ENCODE assay signal across 13 cellular contexts in genomic region chrX:151789179-151789800, GRCh38. TPM values are rescaled to one million over a fixed set of nuclear protein-coding genes. Genes with fewer than 3 reads are reported as not detected.
A peak's percentile ranks its signal among the peaks of the same experiment; 100 is the strongest.
DNase-seq lines count a peak whose midpoint lies in the region; ATAC-seq, FAIRE-seq and TF ChIP-seq lines count a peak whose summit lies in the region.
"Had no signal": no experiment of that assay in that cellular context is flagged by ENCODE, and none has a peak within 500 bp of the region (broad histone marks: within the 10 kb centered on the region; RNA-seq: fewer than 3 reads in every experiment).

No MANE protein-coding gene starts in this region.

- POLR2A ChIA-PET in CD4-positive, alpha-beta T cell (lab: Charles Lee), result no interaction called here

- peak overlapping the region; percentile 23 for H3K4me3 ChIP-seq in astrocyte (ENCODE audit: insufficient read depth, low read depth, low read length)
- no peak overlapping the region for H3K4me3 ChIP-seq in upper lobe of left lung
- H3K4me3 ChIP-seq in mesenchymal stem cell (ENCODE audit: insufficient read depth in 1 of 2, low read depth in 1 of 2, low read length in 2 of 2), result no peak overlapping the region

- H3K4me1 ChIP-seq in astrocyte (ENCODE audit: insufficient read depth, low read length) (peaks cover 16% of the 10 kb centered on the region), upper lobe of left lung (no peaks in the 10 kb centered on the region), mesenchymal stem cell (ENCODE audit: control insufficient read depth, insufficient read depth, low read depth, low read length) (no peaks in the 10 kb centered on the region)

- H3K27ac ChIP-seq in astrocyte (ENCODE audit: low read depth, low read length), result peak overlapping the region; percentile 67
- H3K27ac ChIP-seq in upper lobe of left lung, result no peak overlapping the region
- H3K27ac ChIP-seq in mesenchymal stem cell (ENCODE audit: low read length, poor library complexity, severe bottlenecking), result no peak overlapping the region
- no peak overlapping the region for H3K27ac ChIP-seq in CD4-positive, alpha-beta T cell (ENCODE audit: low read depth, low read length)

- H3K4ac ChIP-seq in mesenchymal stem cell (ENCODE audit: low read depth in 1 of 2, low read length in 2 of 2), result no peak overlapping the region

- H2BK120ac ChIP-seq in mesenchymal stem cell (ENCODE audit: low read depth, low read length), result no peak overlapping the region

- DNase-seq in HFFc6, result peak; percentile 72
- peak; percentile 95 for DNase-seq in astrocyte (ENCODE audit: low read depth)
- DNase-seq in left ventricle myocardium superior, result peak; percentile 52
- DNase-seq in upper lobe of left lung, result no peak
- no peak for DNase-seq in mesenchymal stem cell
- no peak for DNase-seq in T-helper 9 cell
- no peak for DNase-seq in CD4-positive, alpha-beta T cell
- DNase-seq: activated CD8-positive, alpha-beta memory T cell treated with anti-CD3 and anti-CD28 coated beads, Interleukin-2, amount 50 U/mL, for 4 hours; NCI-H748 treated with DMSO at 0.1 percent for 48 hours had no signal

- no peak overlapping the region for H3K14ac ChIP-seq in mesenchymal stem cell (ENCODE audit: low read length in 2 of 2)

- H3K79me1 ChIP-seq in mesenchymal stem cell (replicated peaks; ENCODE audit: low read length, poor library complexity, severe bottlenecking), result no peaks in the 10 kb centered on the region

- H4K8ac ChIP-seq in mesenchymal stem cell (ENCODE audit: low read length), result no peak overlapping the region

- H3K27me3 ChIP-seq in astrocyte (ENCODE audit: insufficient read depth, low read length) (no peaks in the 10 kb centered on the region), upper lobe of left lung (no peaks in the 10 kb centered on the region), mesenchymal stem cell (ENCODE audit: control insufficient read depth in 1 of 2, insufficient read depth in 1 of 2, low read length in 2 of 2) (peaks cover 0 to 73% of the 10 kb centered on the region in 2 experiments)
- no peaks in the 10 kb centered on the region for H3K27me3 ChIP-seq in CD4-positive, alpha-beta T cell (ENCODE audit: control insufficient read depth, insufficient read depth, low read length)

- peaks cover 10% of the 10 kb centered on the region; the same call in 1 of the 2 replicates for H3K4me1 Mint-ChIP-seq in HFFc6 (ENCODE audit: low read depth)
- peaks cover 4% of the 10 kb centered on the region for H3K4me1 Mint-ChIP-seq in astrocyte (ENCODE audit: low read depth, unreplicated experiment)
- no peaks in the 10 kb centered on the region for H3K4me1 Mint-ChIP-seq in CD4-positive, alpha-beta T cell (ENCODE audit: low read depth)

- CTCF ChIA-PET in CD4-positive, alpha-beta T cell (lab: Charles Lee), result no interaction called here

- H3K79me2 ChIP-seq in astrocyte (ENCODE audit: insufficient read depth, low read length), result no peaks in the 10 kb centered on the region

- no peaks in the 10 kb centered on the region for H3K36me3 ChIP-seq in astrocyte (ENCODE audit: insufficient read depth, low read length)
- no peaks in the 10 kb centered on the region for H3K36me3 ChIP-seq in upper lobe of left lung
- no peaks in the 10 kb centered on the region for H3K36me3 ChIP-seq in mesenchymal stem cell (ENCODE audit: control insufficient read depth in 1 of 2, insufficient read depth in 2 of 2, low read depth in 1 of 2, low read length in 2 of 2)

- peak overlapping the region; percentile 39 for H3K9ac ChIP-seq in astrocyte (ENCODE audit: low read length)
- H3K9ac ChIP-seq in mesenchymal stem cell (ENCODE audit: low read length), result no peak overlapping the region

- H3K9me3 Mint-ChIP-seq in HFFc6, result no peaks in the 10 kb centered on the region; the same call in 1 of the 2 replicates
- no peaks in the 10 kb centered on the region for H3K9me3 Mint-ChIP-seq in astrocyte (ENCODE audit: unreplicated experiment)
- no peaks in the 10 kb centered on the region for H3K9me3 Mint-ChIP-seq in CD4-positive, alpha-beta T cell
- H3K9me3 Mint-ChIP-seq: T-helper 1 cell treated with Interleukin-12 subunit alpha and Interleukin-12 subunit beta and Interleukin-4 antibody, amounts not matched to agents 30 μg/mL and 1 μg/mL, for 36 hours had no signal

- peak; percentile 88 for ATAC-seq in left ventricle myocardium superior
- ATAC-seq in upper lobe of left lung (ENCODE audit: low FRiP score in 2 of 2), result peak; percentile 32 to 90
- no peak for ATAC-seq in HG02642 (IDR thresholded peaks at IDR 0.05; ENCODE audit: poor library complexity, unreplicated experiment)
- ATAC-seq in CD4-positive, alpha-beta T cell (ENCODE audit: poor library complexity), result no peak

- peak overlapping the region; percentile 69 for H3K27ac Mint-ChIP-seq in HFFc6
- no peak overlapping the region for H3K27ac Mint-ChIP-seq in astrocyte (ENCODE audit: unreplicated experiment)
- no peak overlapping the region for H3K27ac Mint-ChIP-seq in CD4-positive, alpha-beta T cell
- H3K27ac Mint-ChIP-seq: T-helper 1 cell treated with Interleukin-12 subunit alpha and Interleukin-12 subunit beta and Interleukin-4 antibody, amounts not matched to agents 30 μg/mL and 1 μg/mL, for 36 hours had no signal

- intact Hi-C loops in left ventricle myocardium superior (cut with micrococcal nuclease), result no loop called here
- intact Hi-C loops in CD4-positive, alpha-beta T cell (cut with DNase I, micrococcal nuclease), result no loop called here

- H2AFZ ChIP-seq in astrocyte (ENCODE audit: low read depth, low read length), result no peak overlapping the region
- H2AFZ ChIP-seq in mesenchymal stem cell (ENCODE audit: low read depth, low read length), result no peak overlapping the region

- H3K27me3 Mint-ChIP-seq in HFFc6 (ENCODE audit: insufficient read depth) (peaks cover 6% of the 10 kb centered on the region; the same call in 1 of the 2 replicates), astrocyte (ENCODE audit: low read depth, unreplicated experiment) (peaks cover 17% of the 10 kb centered on the region)
- H3K27me3 Mint-ChIP-seq in CD4-positive, alpha-beta T cell, result no peaks in the 10 kb centered on the region

- H3K9me3 ChIP-seq in astrocyte (ENCODE audit: insufficient read depth, low read depth, low read length) (no peaks in the 10 kb centered on the region), upper lobe of left lung (no peaks in the 10 kb centered on the region), mesenchymal stem cell (ENCODE audit: control insufficient read depth, low read length) (no peaks in the 10 kb centered on the region)
- H3K9me3 ChIP-seq in CD4-positive, alpha-beta T cell (ENCODE audit: control insufficient read depth, low read length), result no peaks in the 10 kb centered on the region

- no peaks in the 10 kb centered on the region for H4K20me1 ChIP-seq in astrocyte (ENCODE audit: insufficient read depth, low read length)

- H4K91ac ChIP-seq in mesenchymal stem cell (ENCODE audit: low read length), result no peak overlapping the region

- H3K18ac ChIP-seq in mesenchymal stem cell (ENCODE audit: low read depth in 1 of 2, low read length in 2 of 2), result no peak overlapping the region

- H3K36me3 Mint-ChIP-seq in HFFc6 (ENCODE audit: low read depth), result no peaks in the 10 kb centered on the region
- H3K36me3 Mint-ChIP-seq in astrocyte (ENCODE audit: low read depth, unreplicated experiment), result no peaks in the 10 kb centered on the region
- H3K36me3 Mint-ChIP-seq in CD4-positive, alpha-beta T cell (ENCODE audit: low read depth), result no peaks in the 10 kb centered on the region

- H3K4me2 ChIP-seq in astrocyte (ENCODE audit: low read length) (peak overlapping the region; percentile 77), mesenchymal stem cell (ENCODE audit: low read length, poor library complexity, severe bottlenecking) (no peak overlapping the region)

- no peak for TF ChIP-seq POLR2A in upper lobe of left lung (IDR thresholded peaks at IDR 0.05)

- no peak overlapping the region for H2BK12ac ChIP-seq in mesenchymal stem cell (ENCODE audit: low read length in 2 of 2)

- no peak overlapping the region for H2BK5ac ChIP-seq in mesenchymal stem cell (ENCODE audit: low read depth, low read length, poor library complexity, severe bottlenecking)

- WGBS in upper lobe of left lung, 2 donors, result 70 to 92% methylated on average over 5 to 6 of the region's 6 CpGs
- 67% methylated on average over 5 of the region's 6 CpGs for WGBS in mesenchymal stem cell

- peak; percentile 100 for FAIRE-seq in astrocyte (lab: Jason Lieb, UNC)
- FAIRE-seq: G401.6 had no signal

- no peak overlapping the region for H3K23ac ChIP-seq in mesenchymal stem cell (ENCODE audit: low read length in 2 of 2)

- no peak for TF ChIP-seq CTCF in HFFc6 (IDR thresholded peaks at IDR 0.05)
- no peak for TF ChIP-seq CTCF in astrocyte (IDR thresholded peaks at IDR 0.05; ENCODE audit: insufficient read depth, low read depth, low read length)
- TF ChIP-seq CTCF in upper lobe of left lung (IDR thresholded peaks at IDR 0.05), result no peak
- TF ChIP-seq CTCF in CD4-positive, alpha-beta T cell (IDR thresholded peaks at IDR 0.05), result no peak

- no peak overlapping the region for H2AK5ac ChIP-seq in mesenchymal stem cell (ENCODE audit: low read length, severe bottlenecking)

- H3K4me3 Mint-ChIP-seq in HFFc6 (peak overlapping the region; percentile 17; the same call in 1 of the 2 replicates), astrocyte (ENCODE audit: unreplicated experiment) (no peak overlapping the region)
- H3K4me3 Mint-ChIP-seq in CD4-positive, alpha-beta T cell, result no peak overlapping the region
- H3K4me3 Mint-ChIP-seq: T-helper 1 cell treated with Interleukin-12 subunit alpha and Interleukin-12 subunit beta and Interleukin-4 antibody, amounts not matched to agents 30 μg/mL and 1 μg/mL, for 36 hours had no signal

- TF ChIP-seq EP300 in upper lobe of left lung (IDR thresholded peaks at IDR 0.05), result no peak

- no peak overlapping the region for H2BK15ac ChIP-seq in mesenchymal stem cell (ENCODE audit: low read depth, poor library complexity, severe bottlenecking)

RNA-seq across cellular contexts. Expression of gene CNGA2, which starts 54.7 kb away (rescaled TPM):
- not detected for total RNA-seq in HFFc6 (2021; fragmentation: NEBNext Ultra II Directional; extraction: Animal tissue kit (Norgen Biotek cat#: 25700))
- total RNA-seq in astrocyte, result not detected in 2 replicates
- not detected for total RNA-seq in left ventricle myocardium superior
- not detected for total RNA-seq in upper lobe of left lung
- not detected for polyA plus RNA-seq in mesenchymal stem cell (2013, experiment 1 of 2)
- polyA plus RNA-seq in mesenchymal stem cell (2013, experiment 2 of 2), result not detected
- total RNA-seq in CD4-positive, alpha-beta T cell, result not detected
- polyA plus RNA-seq: neural cell had no signal

Comparison
In these comparisons a context has a peak if more than half of its experiments do, and no peak if none do; other contexts are left out.
1. DNase-seq: peak in HFFc6 (single experiment), astrocyte (single experiment) and left ventricle myocardium superior (single experiment); none in upper lobe of left lung (0 of 2), mesenchymal stem cell (single experiment), T-helper 9 cell (single experiment) and CD4-positive, alpha-beta T cell (0 of 10).
2. ATAC-seq: peak in left ventricle myocardium superior (single experiment) and upper lobe of left lung (2 of 2); none in HG02642 (single experiment) and CD4-positive, alpha-beta T cell (single experiment).